Comparison of ENCODE assay signal across 1 cellular context in genomic region chr16:27491894-27492587, GRCh38.
TF ChIP-seq lines count a peak whose summit lies in the region.

No MANE protein-coding gene starts in this region.

TF ChIP-seq in GM23338, 12 proteins besides CTCF, POLR2A, EP300 and RAD21 (continued from another document):
- TF ChIP-seq POLR2AphosphoS5 (IDR thresholded peaks at IDR 0.05; ENCODE audit: low read depth), result no peak
- no peak for TF ChIP-seq ETS1 (IDR thresholded peaks at IDR 0.05)
- no peak for TF ChIP-seq STAT1 (IDR thresholded peaks at IDR 0.05; ENCODE audit: unreplicated experiment)
- no peak for TF ChIP-seq CREB1 (CRISPR knock-in tag; IDR thresholded peaks at IDR 0.05; ENCODE audit: low read depth)
- no peak for TF ChIP-seq ZNF462 (CRISPR knock-in tag; IDR thresholded peaks at IDR 0.05)
- no peak for TF ChIP-seq REST (IDR thresholded peaks at IDR 0.05; ENCODE audit: unreplicated experiment)
- no peak for TF ChIP-seq NANOG (IDR thresholded peaks at IDR 0.05; ENCODE audit: borderline replicate concordance)
